In genomic region chr3:134446800-134447199, GRCh38 we compare ENCODE assay signal across 18 cellular contexts. TPM values are rescaled to one million over a fixed set of nuclear protein-coding genes. Genes with fewer than 3 reads are reported as not detected.
A peak's percentile ranks its signal among the peaks of the same experiment; 100 is the strongest.
DNase-seq lines count a peak whose midpoint lies in the region; ATAC-seq, FAIRE-seq and TF ChIP-seq lines count a peak whose summit lies in the region.
"Had no signal": no experiment of that assay in that cellular context is flagged by ENCODE, and none has a peak within 500 bp of the region (broad histone marks: within the 10 kb centered on the region; RNA-seq: fewer than 3 reads in every experiment).

No MANE protein-coding gene starts in this region.

- no peak for TF ChIP-seq CTCF in endothelial cell of umbilical vein (IDR thresholded peaks at IDR 0.05; ENCODE audit: extremely low read depth in 1 of 2, insufficient read depth in 1 of 2, low read depth in 1 of 2, low read length in 2 of 2)
- no peak for TF ChIP-seq CTCF in nephron progenitor cell (IDR thresholded peaks at IDR 0.05)
- TF ChIP-seq CTCF in upper lobe of left lung (IDR thresholded peaks at IDR 0.05): no peak

- peaks cover 28% of the 10 kb centered on the region for H3K4me1 Mint-ChIP-seq in nephron progenitor cell
- no peaks in the 10 kb centered on the region for H3K4me1 Mint-ChIP-seq in activated naive CD4-positive, alpha-beta T cell treated with anti-CD3 and anti-CD28 coated beads for 36 hours (ENCODE audit: low read depth)
- H3K4me1 Mint-ChIP-seq: B cell, memory B cell had no signal

- TF ChIP-seq EP300 in upper lobe of left lung (IDR thresholded peaks at IDR 0.05): no peak

- H3K9me3 ChIP-seq in BLaER1 (peaks cover 16% of the 10 kb centered on the region), MG63 (peaks cover 5% of the 10 kb centered on the region; the same call in 1 of the 2 replicates), endothelial cell of umbilical vein (replicated peaks; ENCODE audit: control insufficient read depth, insufficient read depth, low read length) (no peaks in the 10 kb centered on the region), upper lobe of left lung (no peaks in the 10 kb centered on the region)
- H3K9me3 ChIP-seq: body of pancreas, uterus had no signal

- H3K4me3 ChIP-seq in BLaER1 (no peak overlapping the region), MG63 (no peak overlapping the region), endothelial cell of umbilical vein (replicated peaks in 1 of 3; ENCODE audit: insufficient read depth in 1 of 3, low read depth in 1 of 3, low read length in 3 of 3) (no peak overlapping the region), upper lobe of left lung (no peak overlapping the region), H7 (ENCODE audit: insufficient read depth, low read depth, low read length) (no peak overlapping the region)
- H3K4me3 ChIP-seq: body of pancreas, uterus had no signal

- POLR2A ChIA-PET in endothelial cell of umbilical vein (lab: Charles Lee): no interaction called here

- peaks cover 19% of the 10 kb centered on the region for H3K9me3 Mint-ChIP-seq in nephron progenitor cell
- H3K9me3 Mint-ChIP-seq in activated naive CD4-positive, alpha-beta T cell treated with anti-CD3 and anti-CD28 coated beads for 36 hours: peaks cover 11% of the 10 kb centered on the region

- intact Hi-C loops in endothelial cell of umbilical vein (cut with micrococcal nuclease): loop anchor here (2.0 kb wide), 1 partner anchor 20 kb away; no protein-coding TSS in a partner anchor
- intact Hi-C loops in activated naive CD4-positive, alpha-beta T cell treated with anti-CD3 and anti-CD28 coated beads for 36 hours (cut with micrococcal nuclease): no loop called here

- H4K20me1 ChIP-seq in BLaER1: no peaks in the 10 kb centered on the region
- no peaks in the 10 kb centered on the region for H4K20me1 ChIP-seq in endothelial cell of umbilical vein (replicated peaks; ENCODE audit: control insufficient read depth, extremely low read depth, insufficient read depth, low read length)

- no peaks in the 10 kb centered on the region for H3K79me2 ChIP-seq in endothelial cell of umbilical vein (ENCODE audit: control insufficient read depth, insufficient read depth, low read length)

- peak overlapping the region; percentile 86 for H3K27ac Mint-ChIP-seq in nephron progenitor cell
- H3K27ac Mint-ChIP-seq in activated naive CD4-positive, alpha-beta T cell treated with anti-CD3 and anti-CD28 coated beads for 36 hours: no peak overlapping the region
- H3K27ac Mint-ChIP-seq: activated T-helper 1 cell treated with anti-CD3 and anti-CD28 coated beads, Interleukin-12 subunit alpha, Interleukin-12 subunit beta, Interleukin-2, Interleukin-4 antibody, amounts not matched to agents 30 ng/mL and 10 ng/mL and 1 ng/mL, durations not matched to agents 14 hours and 24 hours and 36 hours; B cell; memory B cell had no signal

- H3K36me3 ChIP-seq in BLaER1 (no peaks in the 10 kb centered on the region), MG63 (no peaks in the 10 kb centered on the region), endothelial cell of umbilical vein (ENCODE audit: control insufficient read depth in 2 of 2, extremely low read depth in 1 of 2, insufficient read depth in 2 of 2, low read length in 2 of 2) (no peaks in the 10 kb centered on the region), upper lobe of left lung (no peaks in the 10 kb centered on the region), H7 (replicated peaks; ENCODE audit: control insufficient read depth, insufficient read depth, low read length) (no peaks in the 10 kb centered on the region)
- H3K36me3 ChIP-seq: uterus had no signal

- no peak for ATAC-seq in upper lobe of left lung (ENCODE audit: low FRiP score in 2 of 2)
- ATAC-seq: body of pancreas had no signal

- 34 to 42% methylated on average over 3 of the region's 3 CpGs for WGBS in upper lobe of left lung, 2 donors

- no peaks in the 10 kb centered on the region for H3K9me1 ChIP-seq in endothelial cell of umbilical vein (replicated peaks; ENCODE audit: control insufficient read depth, extremely low read depth, insufficient read depth, low read length)

- H2AFZ ChIP-seq in endothelial cell of umbilical vein (ENCODE audit: low read depth, low read length): no peak overlapping the region

- TF ChIP-seq POLR2A in endothelial cell of umbilical vein (IDR thresholded peaks at IDR 0.05; ENCODE audit: low read depth, low read length) (no peak), upper lobe of left lung (IDR thresholded peaks at IDR 0.05) (no peak)

- H3K27ac ChIP-seq in BLaER1 (no peak overlapping the region), endothelial cell of umbilical vein (ENCODE audit: insufficient read depth, low read depth, low read length) (no peak overlapping the region), upper lobe of left lung (peak overlapping the region in 2 of 4 donors; percentile 13 to 38)
- H3K27ac ChIP-seq: body of pancreas, uterus had no signal

- CTCF ChIA-PET in endothelial cell of umbilical vein (lab: Charles Lee): interaction anchor here (1.1 to 2.2 kb wide), 5 partner anchors 8 to 72 kb away, joined by 3 to 13 read pairs (median 3); partner anchors contain the start of gene AMOTL2
- CTCF ChIA-PET in activated naive CD4-positive, alpha-beta T cell treated with anti-CD3 and anti-CD28 coated beads for 36 hours (lab: Charles Lee): no interaction called here

- H3K4me1 ChIP-seq in BLaER1 (peaks cover 17% of the 10 kb centered on the region), endothelial cell of umbilical vein (ENCODE audit: control insufficient read depth, extremely low read depth, insufficient read depth, low read length) (peaks cover 23% of the 10 kb centered on the region), upper lobe of left lung (peaks cover 7 to 37% (median 18%) of the 10 kb centered on the region in 4 donors)
- H3K4me1 ChIP-seq: body of pancreas, uterus had no signal

- FAIRE-seq in endothelial cell of umbilical vein (lab: Jason Lieb, UNC): peak; percentile 69
- FAIRE-seq: HTR-8/SVneo had no signal

- dilution Hi-C loops in endothelial cell of umbilical vein (cut with MboI; ENCODE audit: extremely low pct_ligation_motif_present, low sequenced_read_pairs): no loop called here

- H3K4me3 Mint-ChIP-seq in nephron progenitor cell: no peak overlapping the region
- no peak overlapping the region for H3K4me3 Mint-ChIP-seq in activated naive CD4-positive, alpha-beta T cell treated with anti-CD3 and anti-CD28 coated beads for 36 hours
- H3K4me3 Mint-ChIP-seq: activated T-helper 1 cell treated with anti-CD3 and anti-CD28 coated beads, Interleukin-12 subunit alpha, Interleukin-12 subunit beta, Interleukin-2, Interleukin-4 antibody, amounts not matched to agents 30 ng/mL and 10 ng/mL and 1 ng/mL, durations not matched to agents 14 hours and 24 hours and 36 hours; B cell; memory B cell had no signal

- H3K4me2 ChIP-seq in BLaER1 (peak overlapping the region; percentile 61), endothelial cell of umbilical vein (ENCODE audit: insufficient read depth, low read length) (no peak overlapping the region)

- peaks cover 4% of the 10 kb centered on the region for H3K27me3 Mint-ChIP-seq in nephron progenitor cell (ENCODE audit: low read depth, poor library complexity)
- peaks cover 17% of the 10 kb centered on the region for H3K27me3 Mint-ChIP-seq in activated naive CD4-positive, alpha-beta T cell treated with anti-CD3 and anti-CD28 coated beads for 36 hours (ENCODE audit: low read depth)

- H3K27me3 ChIP-seq in BLaER1: no peaks in the 10 kb centered on the region
- no peaks in the 10 kb centered on the region for H3K27me3 ChIP-seq in MG63
- H3K27me3 ChIP-seq in endothelial cell of umbilical vein (ENCODE audit: control insufficient read depth in 2 of 2, insufficient read depth in 2 of 2, low read length in 2 of 2): peaks cover 0 to 2% of the 10 kb centered on the region in 2 experiments
- no peaks in the 10 kb centered on the region for H3K27me3 ChIP-seq in upper lobe of left lung
- H3K27me3 ChIP-seq in H7 (ENCODE audit: control insufficient read depth, insufficient read depth, low read length): no peaks in the 10 kb centered on the region
- H3K27me3 ChIP-seq: body of pancreas, uterus had no signal

- DNase-seq in MG63: peak; percentile 33
- DNase-seq in endothelial cell of umbilical vein (ENCODE audit: low read depth, low spot score): peak; percentile 35
- DNase-seq in nephron progenitor cell: no peak
- DNase-seq in upper lobe of left lung: no peak
- DNase-seq in GF-D8 (lab: John Stamatoyannopoulos, UW): no peak
- no peak for DNase-seq in activated naive CD4-positive, alpha-beta T cell treated with anti-CD3 and anti-CD28 coated beads for 36 hours
- DNase-seq in H7: no peak
- DNase-seq: activated CD4-positive, alpha-beta T cell treated with anti-CD3 and anti-CD28 coated beads for 48 hours; body of pancreas; NCI-H1048; NCI-H226; stimulated activated CD4-positive, alpha-beta T cell treated with anti-CD3 and anti-CD28 coated beads, Interleukin-15, amount 100 ng/mL, for 24 hours; uterus had no signal

- peaks cover 8% of the 10 kb centered on the region for H3K36me3 Mint-ChIP-seq in nephron progenitor cell (ENCODE audit: low read depth)
- no peaks in the 10 kb centered on the region for H3K36me3 Mint-ChIP-seq in activated naive CD4-positive, alpha-beta T cell treated with anti-CD3 and anti-CD28 coated beads for 36 hours (ENCODE audit: low read depth)

- no TSS peak for BruUV-seq in endothelial cell of umbilical vein (replicated peaks; lab: Mats Ljungman, UMichigan)

- no peak overlapping the region for H3K9ac ChIP-seq in BLaER1
- H3K9ac ChIP-seq in endothelial cell of umbilical vein (replicated peaks; ENCODE audit: extremely low read depth, insufficient read depth, low read length): no peak overlapping the region

RNA-seq across cellular contexts. Expression of gene ANAPC13, which starts 39.0 kb away (rescaled TPM):
- total RNA-seq in MG63 (2014; rRNA removed; shearing (Covaris generic); ENCODE audit: low replicate concordance): 121 and 169 TPM in 2 replicates
- total RNA-seq in endothelial cell of umbilical vein (50.8 and 58.6 TPM in 2 replicates), upper lobe of left lung (10 to 100 TPM; 37.3 to 59.4 (median 50.3) TPM)
- polyA plus RNA-seq in endothelial cell of umbilical vein: 32.2 and 48.4 TPM in 2 replicates
- 71.2 and 75.9 TPM in 2 replicates for polyA plus RNA-seq in endothelial cell of umbilical vein (2011; cell fraction: cytosol; rRNA removed)
- polyA plus RNA-seq in endothelial cell of umbilical vein (2011; cell fraction: nucleus; rRNA removed): 27.4 and 35.1 TPM in 2 replicates
- 77.3 and 108 TPM in 2 replicates for polyA plus RNA-seq in endothelial cell of umbilical vein (2012)
- 14.2 and 21.6 TPM in 2 replicates for polyA minus RNA-seq in endothelial cell of umbilical vein
- polyA minus RNA-seq in endothelial cell of umbilical vein (2011; cell fraction: cytosol; rRNA and poly(A)+ RNA removed): 18.0 TPM
- polyA minus RNA-seq in endothelial cell of umbilical vein (2011; cell fraction: nucleus; rRNA and poly(A)+ RNA removed): 16.1 and 19.2 TPM in 2 replicates
- total RNA-seq in activated naive CD4-positive, alpha-beta T cell treated with anti-CD3 and anti-CD28 coated beads for 36 hours: 10 to 100 TPM; 42.6 to 44.7 TPM
- 44.7 and 49.1 TPM in 2 replicates for total RNA-seq in H7 (2014; rRNA removed; shearing (Covaris generic))

RNA-seq across cellular contexts. Expression of gene CEP63, which starts 39.1 kb away (rescaled TPM):
- 15.3 and 30.3 TPM in 2 replicates for total RNA-seq in MG63 (2014; rRNA removed; shearing (Covaris generic); ENCODE audit: low replicate concordance)
- 24.9 and 29.4 TPM in 2 replicates for total RNA-seq in endothelial cell of umbilical vein
- 3.8 and 5.7 TPM in 2 replicates for polyA plus RNA-seq in endothelial cell of umbilical vein
- 8.0 and 9.4 TPM in 2 replicates for polyA plus RNA-seq in endothelial cell of umbilical vein (2011; cell fraction: cytosol; rRNA removed)
- polyA plus RNA-seq in endothelial cell of umbilical vein (2011; cell fraction: nucleus; rRNA removed): 9.5 and 12.5 TPM in 2 replicates
- 17.7 and 26.2 TPM in 2 replicates for polyA plus RNA-seq in endothelial cell of umbilical vein (2012)
- polyA minus RNA-seq in endothelial cell of umbilical vein: 7.3 and 7.5 TPM in 2 replicates
- polyA minus RNA-seq in endothelial cell of umbilical vein (2011; cell fraction: cytosol; rRNA and poly(A)+ RNA removed): 12.6 TPM
- 22.6 and 27.3 TPM in 2 replicates for polyA minus RNA-seq in endothelial cell of umbilical vein (2011; cell fraction: nucleus; rRNA and poly(A)+ RNA removed)
- total RNA-seq in upper lobe of left lung: 10 to 100 TPM; 13.8 to 44.0 (median 20.6) TPM
- 10 to 100 TPM; 26.9 to 27.0 TPM for total RNA-seq in activated naive CD4-positive, alpha-beta T cell treated with anti-CD3 and anti-CD28 coated beads for 36 hours
- total RNA-seq in H7 (2014; rRNA removed; shearing (Covaris generic)): 13.7 and 21.4 TPM in 2 replicates

Comparison
In these comparisons a context has a peak if more than half of its experiments do, and no peak if none do; other contexts are left out.
1. DNase-seq: peak in MG63 (single experiment) and endothelial cell of umbilical vein (single experiment); none in nephron progenitor cell (single experiment), upper lobe of left lung (0 of 2), GF-D8 (single experiment), activated naive CD4-positive, alpha-beta T cell treated with anti-CD3 and anti-CD28 coated beads for 36 hours (single experiment) and H7 (single experiment).